17 cellular contexts compared by ENCODE assay signal in genomic region chr20:21511485-21511849, GRCh38. TPM values are rescaled to one million over a fixed set of nuclear protein-coding genes. Genes with fewer than 3 reads are reported as not detected.
DNase-seq lines count a peak whose midpoint lies in the region; ATAC-seq, FAIRE-seq and TF ChIP-seq lines count a peak whose summit lies in the region.
"Had no signal": no experiment of that assay in that cellular context is flagged by ENCODE, and none has a peak within 500 bp of the region (broad histone marks: within the 10 kb centered on the region; RNA-seq: fewer than 3 reads in every experiment).

No MANE protein-coding gene starts in this region.

- H3K9me3 Mint-ChIP-seq in activated naive CD4-positive, alpha-beta T cell treated with anti-CD3 and anti-CD28 coated beads, Interleukin-2, amount 50 U/mL, for 24 hours: no peaks in the 10 kb centered on the region
- no peaks in the 10 kb centered on the region for H3K9me3 Mint-ChIP-seq in activated T-helper 1 cell treated with anti-CD3 and anti-CD28 coated beads, Interleukin-12 subunit alpha, Interleukin-12 subunit beta, Interleukin-2, Interleukin-4 antibody, amounts not matched to agents 30 ng/mL and 10 ng/mL and 1 ng/mL, durations not matched to agents 14 hours and 24 hours and 36 hours
- H3K9me3 Mint-ChIP-seq in immature natural killer cell: no peaks in the 10 kb centered on the region

- no peak for DNase-seq in activated naive CD4-positive, alpha-beta T cell (lab: John Stamatoyannopoulos, UW)
- DNase-seq in activated T-helper 1 cell treated with anti-CD3 and anti-CD28 coated beads, Interleukin-12 subunit alpha, Interleukin-12 subunit beta, Interleukin-2, Interleukin-4 antibody, amounts not matched to agents 30 ng/mL and 10 ng/mL and 1 ng/mL, durations not matched to agents 14 hours and 24 hours and 36 hours (ENCODE audit: low spot score): no peak
- DNase-seq in immature natural killer cell (no peak), superior temporal gyrus (ENCODE audit: extremely low spot score) (peak; percentile 51), HUDEP-2 (lab: John Stamatoyannopoulos, UW; ENCODE audit: unreplicated experiment in 76 of 76) (no peak), GM12892 (ENCODE audit: insufficient read length) (no peak), foreskin keratinocyte (no peak)
- DNase-seq: Kasumi-1; NCI-H1694; NCI-H524; RPMI8226; stimulated activated CD4-positive, alpha-beta T cell treated with anti-CD3 and anti-CD28 coated beads, Interleukin-1b, Interleukin-23, amount 100 ng/mL, for 48 hours; T1000 had no signal

- H3K27ac ChIP-seq in foreskin keratinocyte: no peak overlapping the region

- no peak for TF ChIP-seq CTCF in foreskin keratinocyte (conservative IDR thresholded peaks at IDR 0.05)

- H3K4me1 Mint-ChIP-seq in activated naive CD4-positive, alpha-beta T cell treated with anti-CD3 and anti-CD28 coated beads, Interleukin-2, amount 50 U/mL, for 24 hours: peaks cover 52% of the 10 kb centered on the region
- H3K4me1 Mint-ChIP-seq in activated T-helper 1 cell treated with anti-CD3 and anti-CD28 coated beads, Interleukin-12 subunit alpha, Interleukin-12 subunit beta, Interleukin-2, Interleukin-4 antibody, amounts not matched to agents 30 ng/mL and 10 ng/mL and 1 ng/mL, durations not matched to agents 14 hours and 24 hours and 36 hours (ENCODE audit: low read depth): peaks cover 19% of the 10 kb centered on the region
- peaks cover 18 to 24% of the 10 kb centered on the region in 2 donors for H3K4me1 Mint-ChIP-seq in immature natural killer cell

- H3K4me3 Mint-ChIP-seq in activated naive CD4-positive, alpha-beta T cell treated with anti-CD3 and anti-CD28 coated beads, Interleukin-2, amount 50 U/mL, for 24 hours: peak overlapping the region; percentile 74
- H3K4me3 Mint-ChIP-seq in activated T-helper 1 cell treated with anti-CD3 and anti-CD28 coated beads, Interleukin-12 subunit alpha, Interleukin-12 subunit beta, Interleukin-2, Interleukin-4 antibody, amounts not matched to agents 30 ng/mL and 10 ng/mL and 1 ng/mL, durations not matched to agents 14 hours and 24 hours and 36 hours: no peak overlapping the region
- H3K4me3 Mint-ChIP-seq in immature natural killer cell: peak overlapping the region in 3 of 5 donors; percentile 15 to 46 (median 36)

- H3K36me3 Mint-ChIP-seq in activated naive CD4-positive, alpha-beta T cell treated with anti-CD3 and anti-CD28 coated beads, Interleukin-2, amount 50 U/mL, for 24 hours: no peaks in the 10 kb centered on the region
- H3K36me3 Mint-ChIP-seq in activated T-helper 1 cell treated with anti-CD3 and anti-CD28 coated beads, Interleukin-12 subunit alpha, Interleukin-12 subunit beta, Interleukin-2, Interleukin-4 antibody, amounts not matched to agents 30 ng/mL and 10 ng/mL and 1 ng/mL, durations not matched to agents 14 hours and 24 hours and 36 hours (ENCODE audit: low read depth): peaks cover 7% of the 10 kb centered on the region
- no peaks in the 10 kb centered on the region for H3K36me3 Mint-ChIP-seq in immature natural killer cell

- intact Hi-C loops in activated T-helper 1 cell treated with anti-CD3 and anti-CD28 coated beads, Interleukin-12 subunit alpha, Interleukin-12 subunit beta, Interleukin-2, Interleukin-4 antibody, amounts not matched to agents 30 ng/mL and 10 ng/mL and 1 ng/mL, durations not matched to agents 14 hours and 24 hours and 36 hours (cut with micrococcal nuclease): loop anchor here (1.0 to 5.0 kb wide), 3 partner anchors 10 to 1071 kb away; partner anchors contain the start of gene FOXA2

- FAIRE-seq in GM12892 (lab: Jason Lieb, UNC): no peak
- FAIRE-seq: GM12891 had no signal

- no peak overlapping the region for H3K27ac Mint-ChIP-seq in activated naive CD4-positive, alpha-beta T cell treated with anti-CD3 and anti-CD28 coated beads, Interleukin-2, amount 50 U/mL, for 24 hours
- peak overlapping the region; percentile 61 for H3K27ac Mint-ChIP-seq in activated T-helper 1 cell treated with anti-CD3 and anti-CD28 coated beads, Interleukin-12 subunit alpha, Interleukin-12 subunit beta, Interleukin-2, Interleukin-4 antibody, amounts not matched to agents 30 ng/mL and 10 ng/mL and 1 ng/mL, durations not matched to agents 14 hours and 24 hours and 36 hours
- no peak overlapping the region for H3K27ac Mint-ChIP-seq in immature natural killer cell

- no peaks in the 10 kb centered on the region for H3K4me1 ChIP-seq in foreskin keratinocyte

- no peak for ATAC-seq in foreskin keratinocyte

- no peak for TF ChIP-seq POLR2A in GM12892 (IDR thresholded peaks at IDR 0.05; ENCODE audit: low read depth, low read length)

- peaks cover 98% of the 10 kb centered on the region for H3K27me3 ChIP-seq in foreskin keratinocyte

- peaks cover 57% of the 10 kb centered on the region for H3K27me3 Mint-ChIP-seq in activated naive CD4-positive, alpha-beta T cell treated with anti-CD3 and anti-CD28 coated beads, Interleukin-2, amount 50 U/mL, for 24 hours
- peaks cover 70% of the 10 kb centered on the region for H3K27me3 Mint-ChIP-seq in activated T-helper 1 cell treated with anti-CD3 and anti-CD28 coated beads, Interleukin-12 subunit alpha, Interleukin-12 subunit beta, Interleukin-2, Interleukin-4 antibody, amounts not matched to agents 30 ng/mL and 10 ng/mL and 1 ng/mL, durations not matched to agents 14 hours and 24 hours and 36 hours (ENCODE audit: insufficient read depth)
- peaks cover 15 to 40% (median 38%) of the 10 kb centered on the region in 3 donors for H3K27me3 Mint-ChIP-seq in immature natural killer cell (ENCODE audit: low read depth in 3 of 3)

RNA-seq across cellular contexts. Expression of gene NKX2-2, which starts 2.4 kb away (rescaled TPM):
- total RNA-seq in activated T-helper 1 cell treated with anti-CD3 and anti-CD28 coated beads, Interleukin-12 subunit alpha, Interleukin-12 subunit beta, Interleukin-2, Interleukin-4 antibody, amounts not matched to agents 30 ng/mL and 10 ng/mL and 1 ng/mL, durations not matched to agents 14 hours and 24 hours and 36 hours: not detected in 2 replicates
- polyA plus RNA-seq in immature natural killer cell (not detected), foreskin keratinocyte (not detected in 2 replicates)
- polyA plus RNA-seq in GM12892 (2012; ENCODE audit: missing spikeins): not detected
- not detected in 2 replicates for total RNA-seq in foreskin keratinocyte
- total RNA-seq: dermis microvascular lymphatic vessel endothelial cell, renal cortical epithelial cell had no signal
